ENCODE assay signal across 8 cellular contexts in genomic region chr9:122930933-122931850, GRCh38. TPM values are rescaled to one million over a fixed set of nuclear protein-coding genes. Genes with fewer than 3 reads are reported as not detected.
DNase-seq lines count a peak whose midpoint lies in the region; ATAC-seq, FAIRE-seq and TF ChIP-seq lines count a peak whose summit lies in the region.

A gene with protein sequence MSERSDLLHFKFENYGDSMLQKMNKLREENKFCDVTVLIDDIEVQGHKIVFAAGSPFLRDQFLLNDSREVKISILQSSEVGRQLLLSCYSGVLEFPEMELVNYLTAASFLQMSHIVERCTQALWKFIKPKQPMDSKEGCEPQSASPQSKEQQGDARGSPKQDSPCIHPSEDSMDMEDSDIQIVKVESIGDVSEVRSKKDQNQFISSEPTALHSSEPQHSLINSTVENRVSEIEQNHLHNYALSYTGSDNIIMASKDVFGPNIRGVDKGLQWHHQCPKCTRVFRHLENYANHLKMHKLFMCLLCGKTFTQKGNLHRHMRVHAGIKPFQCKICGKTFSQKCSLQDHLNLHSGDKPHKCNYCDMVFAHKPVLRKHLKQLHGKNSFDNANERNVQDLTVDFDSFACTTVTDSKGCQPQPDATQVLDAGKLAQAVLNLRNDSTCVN (minus strand): TSS chr9:122931512. CDS start chr9:122919934, 11,578 bp downstream.

- H3K4me1 ChIP-seq in DOHH2 (ENCODE audit: control insufficient read depth, low read length) = peaks cover 23% of the 10 kb centered on the region
- H3K4me1 ChIP-seq in GM23248 (ENCODE audit: insufficient read depth) = peaks cover 17% of the 10 kb centered on the region
- peaks cover 24% of the 10 kb centered on the region for H3K4me1 ChIP-seq in Karpas-422 (ENCODE audit: low read length)

- H3K9me3 ChIP-seq in DOHH2 (ENCODE audit: control insufficient read depth, insufficient read depth, low read length) = no peaks in the 10 kb centered on the region
- H3K9me3 ChIP-seq in GM23248 (ENCODE audit: low read depth) = no peaks in the 10 kb centered on the region
- no peaks in the 10 kb centered on the region for H3K9me3 ChIP-seq in Karpas-422 (ENCODE audit: low read length)

- ATAC-seq in natural killer cell = peak; percentile 96 to 99 (median 98)

- H2AFZ ChIP-seq in GM23248 = peak within 1 kb of the TSS; percentile 94
- H2AFZ ChIP-seq in Karpas-422 (ENCODE audit: low read length) = peak within 1 kb of the TSS; percentile 43; the same call in 1 of the 2 replicates

- no peaks in the 10 kb centered on the region for H3K9me3 Mint-ChIP-seq in activated T-helper 1 cell treated with anti-CD3 and anti-CD28 coated beads, Interleukin-12 subunit alpha, Interleukin-12 subunit beta, Interleukin-2, Interleukin-4 antibody, amounts not matched to agents 30 ng/mL and 10 ng/mL and 1 ng/mL, durations not matched to agents 14 hours and 24 hours and 36 hours
- H3K9me3 Mint-ChIP-seq in natural killer cell = no peaks in the 10 kb centered on the region

- H3K4me2 ChIP-seq in DOHH2 (ENCODE audit: low read length) (peak within 1 kb of the TSS; percentile 68), GM23248 (ENCODE audit: unreplicated experiment) (peak within 1 kb of the TSS; percentile 80), Karpas-422 (ENCODE audit: low read depth, low read length, poor library complexity, severe bottlenecking) (peak within 1 kb of the TSS; percentile 77)

- H3K4me3 ChIP-seq in DOHH2 (ENCODE audit: low read length) (peak within 1 kb of the TSS; percentile 99), GM23248 (peak within 1 kb of the TSS; percentile 93), Karpas-422 (ENCODE audit: low read length) (peak within 1 kb of the TSS; percentile 84), fibroblast of mammary gland (ENCODE audit: control insufficient read depth, low read depth, low read length) (peak within 1 kb of the TSS; percentile 96)

- H3K4me1 Mint-ChIP-seq in activated T-helper 1 cell treated with anti-CD3 and anti-CD28 coated beads, Interleukin-12 subunit alpha, Interleukin-12 subunit beta, Interleukin-2, Interleukin-4 antibody, amounts not matched to agents 30 ng/mL and 10 ng/mL and 1 ng/mL, durations not matched to agents 14 hours and 24 hours and 36 hours (ENCODE audit: low read depth) = peaks cover 8% of the 10 kb centered on the region
- H3K4me1 Mint-ChIP-seq in natural killer cell = peaks cover 14 to 16% of the 10 kb centered on the region in 2 donors

- H3K79me2 ChIP-seq in DOHH2 (ENCODE audit: control insufficient read depth, low read length) (peaks cover 83% of the 10 kb centered on the region), GM23248 (ENCODE audit: insufficient read depth) (peaks cover 98% of the 10 kb centered on the region), Karpas-422 (ENCODE audit: low read length) (peaks cover 95% of the 10 kb centered on the region)

- H3K27me3 Mint-ChIP-seq in activated T-helper 1 cell treated with anti-CD3 and anti-CD28 coated beads, Interleukin-12 subunit alpha, Interleukin-12 subunit beta, Interleukin-2, Interleukin-4 antibody, amounts not matched to agents 30 ng/mL and 10 ng/mL and 1 ng/mL, durations not matched to agents 14 hours and 24 hours and 36 hours (ENCODE audit: insufficient read depth) = no peaks in the 10 kb centered on the region
- no peaks in the 10 kb centered on the region for H3K27me3 Mint-ChIP-seq in natural killer cell (ENCODE audit: low read depth in 2 of 2)

- H3K27me3 ChIP-seq in DOHH2 (ENCODE audit: control insufficient read depth, low read length) = no peaks in the 10 kb centered on the region
- H3K27me3 ChIP-seq in GM23248 (replicated peaks; ENCODE audit: insufficient read depth) = no peaks in the 10 kb centered on the region
- no peaks in the 10 kb centered on the region for H3K27me3 ChIP-seq in Karpas-422 (ENCODE audit: low read length)

- peak; percentile 30 for TF ChIP-seq CTCF in DOHH2 (IDR thresholded peaks at IDR 0.05; ENCODE audit: low read depth, low read length, poor library complexity, severe bottlenecking)
- no peak for TF ChIP-seq CTCF in fibroblast of mammary gland (conservative IDR thresholded peaks at IDR 0.05; ENCODE audit: control insufficient read depth, insufficient read depth, low read depth, low read length)
- no peak for TF ChIP-seq CTCF in natural killer cell (IDR thresholded peaks at IDR 0.05)

- no peaks in the 10 kb centered on the region for H3K9me2 ChIP-seq in DOHH2 (replicated peaks; ENCODE audit: control insufficient read depth, low read length)
- H3K9me2 ChIP-seq in GM23248 (ENCODE audit: insufficient read depth) = no peaks in the 10 kb centered on the region
- no peaks in the 10 kb centered on the region for H3K9me2 ChIP-seq in Karpas-422 (replicated peaks; ENCODE audit: insufficient read depth, low read length)

- H4K20me1 ChIP-seq in DOHH2 (ENCODE audit: control insufficient read depth, insufficient read depth, low read depth, low read length) = no peaks in the 10 kb centered on the region
- no peaks in the 10 kb centered on the region for H4K20me1 ChIP-seq in GM23248 (ENCODE audit: insufficient read depth)
- 0 out of 2 replicates have a peak, but pooled peaks cover 3% of the 10 kb centered on the region for H4K20me1 ChIP-seq in Karpas-422 (ENCODE audit: insufficient read depth, low read depth, low read length)

- in situ Hi-C loops in GM23248 (cut with MboI) = no loop called here

- 1% methylated on average over 43 to 49 of the region's 50 CpGs for WGBS in GM23248 (ENCODE audit: low coverage in 1 of 2, low lambda C conversion rate in 2 of 2, missing lambda C conversion rate in 2 of 2), 2 experiments

- H3K4me3 Mint-ChIP-seq in activated T-helper 1 cell treated with anti-CD3 and anti-CD28 coated beads, Interleukin-12 subunit alpha, Interleukin-12 subunit beta, Interleukin-2, Interleukin-4 antibody, amounts not matched to agents 30 ng/mL and 10 ng/mL and 1 ng/mL, durations not matched to agents 14 hours and 24 hours and 36 hours = no peak within 1 kb of the TSS
- H3K4me3 Mint-ChIP-seq in natural killer cell = no peak within 1 kb of the TSS

- DNase-seq in GM23248 = peak; percentile 97
- DNase-seq in Karpas-422 = peak; percentile 98
- peak; percentile 86 for DNase-seq in RCC 7860 (ENCODE audit: low spot score)
- peak; percentile 83 for DNase-seq in activated T-helper 1 cell treated with anti-CD3 and anti-CD28 coated beads, Interleukin-12 subunit alpha, Interleukin-12 subunit beta, Interleukin-2, Interleukin-4 antibody, amounts not matched to agents 30 ng/mL and 10 ng/mL and 1 ng/mL, durations not matched to agents 14 hours and 24 hours and 36 hours (ENCODE audit: low spot score)
- DNase-seq in fibroblast of mammary gland (ENCODE audit: low read depth) = peak; percentile 88
- peak; percentile 86 for DNase-seq in natural killer cell
- peak; percentile 90 for DNase-seq in stimulated activated naive CD4-positive, alpha-beta T cell treated with Interleukin-2 at 50 U/mL for 16 hours (lab: John Stamatoyannopoulos, UW)

- H3F3A ChIP-seq in DOHH2 (ENCODE audit: control insufficient read depth, insufficient read depth) (peaks cover 7% of the 10 kb centered on the region), GM23248 (ENCODE audit: insufficient read depth) (peaks cover 15% of the 10 kb centered on the region)

- H3K27ac ChIP-seq in DOHH2 (ENCODE audit: low read depth, low read length) (peak within 1 kb of the TSS; percentile 47), GM23248 (peak within 1 kb of the TSS; percentile 62), Karpas-422 (ENCODE audit: low read length) (peak within 1 kb of the TSS; percentile 77)

- H3K27ac Mint-ChIP-seq in activated T-helper 1 cell treated with anti-CD3 and anti-CD28 coated beads, Interleukin-12 subunit alpha, Interleukin-12 subunit beta, Interleukin-2, Interleukin-4 antibody, amounts not matched to agents 30 ng/mL and 10 ng/mL and 1 ng/mL, durations not matched to agents 14 hours and 24 hours and 36 hours = peak within 1 kb of the TSS; percentile 83
- H3K27ac Mint-ChIP-seq in natural killer cell = no peak within 1 kb of the TSS

- peaks cover 13% of the 10 kb centered on the region for H3K36me3 Mint-ChIP-seq in activated T-helper 1 cell treated with anti-CD3 and anti-CD28 coated beads, Interleukin-12 subunit alpha, Interleukin-12 subunit beta, Interleukin-2, Interleukin-4 antibody, amounts not matched to agents 30 ng/mL and 10 ng/mL and 1 ng/mL, durations not matched to agents 14 hours and 24 hours and 36 hours (ENCODE audit: low read depth)
- no peaks in the 10 kb centered on the region for H3K36me3 Mint-ChIP-seq in natural killer cell

- H3K36me3 ChIP-seq in DOHH2 (ENCODE audit: control insufficient read depth, low read length) (peaks cover 11% of the 10 kb centered on the region), GM23248 (ENCODE audit: low read depth) (no peaks in the 10 kb centered on the region), Karpas-422 (ENCODE audit: insufficient read depth, low read length) (peaks cover 15% of the 10 kb centered on the region; the same call in 1 of the 2 replicates)

- H3K9ac ChIP-seq in GM23248 = peak within 1 kb of the TSS; percentile 84
- H3K9ac ChIP-seq in Karpas-422 (ENCODE audit: low read length) = peak within 1 kb of the TSS; percentile 90

- intact Hi-C loops in activated T-helper 1 cell treated with anti-CD3 and anti-CD28 coated beads, Interleukin-12 subunit alpha, Interleukin-12 subunit beta, Interleukin-2, Interleukin-4 antibody, amounts not matched to agents 30 ng/mL and 10 ng/mL and 1 ng/mL, durations not matched to agents 14 hours and 24 hours and 36 hours (cut with micrococcal nuclease) = loop anchor here (1.0 kb wide), 5 partner anchors 9 to 294 kb away; partner anchors contain the start of genes PDCL, RC3H2 and ZBTB6
- intact Hi-C loops in natural killer cell (cut with micrococcal nuclease) = loop anchor here (1.0 to 2.0 kb wide), 3 partner anchors 9 to 26 kb away; partner anchors contain the start of genes RC3H2 and ZBTB6

- FAIRE-seq in RCC 7860 (lab: Jason Lieb, UNC) = peak; percentile 77

RNA-seq across cellular contexts. Expression of the gene that starts here (rescaled TPM):
- 2.3 and 5.2 TPM in 2 replicates for total RNA-seq in GM23248 (2014; rRNA removed; shearing (Covaris generic))
- 1.8 and 2.0 TPM in 2 replicates for polyA plus RNA-seq in GM23248 (2016; fragmentation: Nextera tagmentation; extraction: Ambion mirVana)
- total RNA-seq in Karpas-422 (2014; rRNA removed; shearing (Covaris generic); ENCODE audit: low replicate concordance) = 7.6 and 21.8 TPM in 2 replicates
- 8.3 and 9.9 TPM in 2 replicates for total RNA-seq in activated T-helper 1 cell treated with anti-CD3 and anti-CD28 coated beads, Interleukin-12 subunit alpha, Interleukin-12 subunit beta, Interleukin-2, Interleukin-4 antibody, amounts not matched to agents 30 ng/mL and 10 ng/mL and 1 ng/mL, durations not matched to agents 14 hours and 24 hours and 36 hours
- total RNA-seq in natural killer cell = 10 to 100 TPM in 1 of 3 donors, 1 to 10 TPM in 2; 7.8 to 12.2 (median 9.2) TPM

Comparison
In these comparisons a context has a peak if more than half of its experiments do, and no peak if none do; other contexts are left out.
1. Peak in every context shown above with its lines: DNase-seq, ATAC-seq, H3K4me3 ChIP-seq and H3K27ac ChIP-seq.